Comparison of ENCODE assay signal across 2 cellular contexts in genomic region chr2:88051792-88052191, GRCh38.
TF ChIP-seq lines count a peak whose summit lies in the region.

No MANE protein-coding gene starts in this region.

TF ChIP-seq in HCT116, 20 proteins besides CTCF, POLR2A, EP300 and RAD21:
- peak; percentile 19 for TF ChIP-seq POLR2AphosphoS5 (IDR thresholded peaks at IDR 0.05; ENCODE audit: low read depth, low read length)
- no peak for TF ChIP-seq EZH2 (IDR thresholded peaks at IDR 0.05)

TF ChIP-seq in endothelial cell of umbilical vein, 7 proteins besides CTCF, POLR2A, EP300 and RAD21:
- TF ChIP-seq MAX (IDR thresholded peaks at IDR 0.05; ENCODE audit: insufficient read depth, insufficient read length), result no peak
- no peak for TF ChIP-seq GATA2 (IDR thresholded peaks at IDR 0.05; ENCODE audit: insufficient read depth, insufficient read length, low read depth, low read length)
- TF ChIP-seq FOS (IDR thresholded peaks at IDR 0.05; ENCODE audit: borderline replicate concordance, insufficient read depth, low read length), result no peak
- TF ChIP-seq POLR2AphosphoS5 (IDR thresholded peaks at IDR 0.05; ENCODE audit: insufficient read depth, low read depth, low read length), result peak; percentile 22
- no peak for TF ChIP-seq EZH2 (IDR thresholded peaks at IDR 0.05; ENCODE audit: borderline replicate concordance, low read depth, low read length, severe bottlenecking)
- no peak for TF ChIP-seq MYC (IDR thresholded peaks at IDR 0.05; ENCODE audit: low read depth, low read length)
